ENCODE assay signal across 15 cellular contexts in genomic region chr14:103293465-103293864, GRCh38. TPM values are rescaled to one million over a fixed set of nuclear protein-coding genes. Genes with fewer than 3 reads are reported as not detected.
A peak's percentile ranks its signal among the peaks of the same experiment; 100 is the strongest.
DNase-seq lines count a peak whose midpoint lies in the region; ATAC-seq, FAIRE-seq and TF ChIP-seq lines count a peak whose summit lies in the region.
"Had no signal": no experiment of that assay in that cellular context is flagged by ENCODE, and none has a peak within 500 bp of the region (broad histone marks: within the 10 kb centered on the region; RNA-seq: fewer than 3 reads in every experiment).

No MANE protein-coding gene starts in this region.

- TF ChIP-seq EP300 in HepG2 (IDR thresholded peaks at IDR 0.05; ENCODE audit: low read depth in 2 of 2, low read length in 2 of 2) = no peak
- TF ChIP-seq EP300 in HepG2 (CRISPR knock-in tag; IDR thresholded peaks at IDR 0.05; ENCODE audit: borderline replicate concordance) = no peak

- H3K27ac Mint-ChIP-seq in stimulated activated memory B cell treated with anti-CD40 and anti-IgM and Interleukin-4, amounts not matched to agents 10 μg/mL and 1 μg/mL and 100 μg/mL, for 72 hours = peak overlapping the region; percentile 44
- H3K27ac Mint-ChIP-seq: B cell; CD8-positive, alpha-beta T cell had no signal

- H3K27me3 Mint-ChIP-seq in stimulated activated memory B cell treated with anti-CD40 and anti-IgM and Interleukin-4, amounts not matched to agents 10 μg/mL and 1 μg/mL and 100 μg/mL, for 72 hours = peaks cover 26% of the 10 kb centered on the region

- no peak overlapping the region for H2AFZ ChIP-seq in HepG2 (ENCODE audit: low read length)
- H2AFZ ChIP-seq: GM23248 had no signal

- no peak overlapping the region for H3K4me2 ChIP-seq in HepG2 (ENCODE audit: low read depth, low read length)

- no peak overlapping the region for H3K4me3 Mint-ChIP-seq in stimulated activated memory B cell treated with anti-CD40 and anti-IgM and Interleukin-4, amounts not matched to agents 10 μg/mL and 1 μg/mL and 100 μg/mL, for 72 hours
- H3K4me3 Mint-ChIP-seq: B cell; CD8-positive, alpha-beta T cell; IgD-negative memory B cell had no signal

- no peaks in the 10 kb centered on the region for H3K9me3 ChIP-seq in right lobe of liver
- no peaks in the 10 kb centered on the region for H3K9me3 ChIP-seq in HepG2 (ENCODE audit: low read length)
- H3K9me3 ChIP-seq: BLaER1 treated with 17β-estradiol and CSF1 and Interleukin-3, amounts not matched to agents 10 nM and 100 nM; HAP-1 had no signal

- intact Hi-C loops in right lobe of liver (cut with DNase I) = loop anchor here (5.0 to 10.0 kb wide), 3 partner anchors 99 to 219 kb away; no protein-coding TSS in a partner anchor
- intact Hi-C loops in HepG2 (cut with micrococcal nuclease; ENCODE audit: unreplicated experiment) = loop anchor here (5.0 kb wide), 1 partner anchor 106 kb away; no protein-coding TSS in a partner anchor
- intact Hi-C loops in Right ventricle myocardium superior (cut with DNase I) = no loop called here

- CTCF ChIA-PET in HepG2 (lab: Yijun Ruan, JAX; ENCODE audit: low intra/inter-chr PET ratio, low total read pairs) = interaction anchor here (1.0 to 1.7 kb wide), 6 partner anchors 61 to 218 kb away, joined by 3 to 10 read pairs (median 6); no protein-coding TSS in a partner anchor

- TF ChIP-seq RAD21 in HepG2 (CRISPR knock-in tag; IDR thresholded peaks at IDR 0.05) = no peak

- 100% methylated on average over 1 of the region's 7 CpGs for WGBS in right lobe of liver (ENCODE audit: insufficient coverage, low coverage, low lambda C conversion rate, missing lambda C conversion rate)
- WGBS in HepG2 (ENCODE audit: low lambda C conversion rate) = 63% methylated on average over 4 of the region's 7 CpGs

- H3K9ac ChIP-seq in HepG2 (ENCODE audit: insufficient read depth, low read depth, low read length) = no peak overlapping the region
- H3K9ac ChIP-seq: BLaER1 treated with 17β-estradiol and CSF1 and Interleukin-3, amounts not matched to agents 10 nM and 100 nM; GM23248 had no signal

- H3K4me1 ChIP-seq in right lobe of liver (no peaks in the 10 kb centered on the region), HepG2 (ENCODE audit: insufficient read depth, low read length) (no peaks in the 10 kb centered on the region)
- H3K4me1 ChIP-seq: HAP-1 had no signal

- H4K20me1 ChIP-seq in HepG2 (ENCODE audit: insufficient read depth, low read length) = no peaks in the 10 kb centered on the region
- H4K20me1 ChIP-seq: BLaER1 treated with 17β-estradiol and CSF1 and Interleukin-3, amounts not matched to agents 10 nM and 100 nM had no signal

- TF ChIP-seq CTCF in right lobe of liver (IDR thresholded peaks at IDR 0.05) = no peak
- no peak for TF ChIP-seq CTCF in HepG2 (CRISPR knock-in tag; IDR thresholded peaks at IDR 0.05)

- in situ Hi-C loops in HepG2 (cut with HindIII; ENCODE audit: extremely low pct_ligation_motif_present, low pct_unique_long_range_greater_than_20kb) = loop anchor here (5.0 kb wide), 1 partner anchor 216 kb away; no protein-coding TSS in a partner anchor

- H3K36me3 ChIP-seq in right lobe of liver (no peaks in the 10 kb centered on the region), HepG2 (replicated peaks in 1 of 2; ENCODE audit: control insufficient read depth in 1 of 2, insufficient read depth in 2 of 2, low read length in 2 of 2) (no peaks in the 10 kb centered on the region)
- H3K36me3 ChIP-seq: BLaER1 treated with 17β-estradiol and CSF1 and Interleukin-3, amounts not matched to agents 10 nM and 100 nM; HAP-1 had no signal

- no peaks in the 10 kb centered on the region for H3K36me3 Mint-ChIP-seq in stimulated activated memory B cell treated with anti-CD40 and anti-IgM and Interleukin-4, amounts not matched to agents 10 μg/mL and 1 μg/mL and 100 μg/mL, for 72 hours
- H3K36me3 Mint-ChIP-seq: CD8-positive, alpha-beta T cell; IgD-negative memory B cell had no signal

- H3K4me1 Mint-ChIP-seq in stimulated activated memory B cell treated with anti-CD40 and anti-IgM and Interleukin-4, amounts not matched to agents 10 μg/mL and 1 μg/mL and 100 μg/mL, for 72 hours = no peaks in the 10 kb centered on the region

- POLR2A ChIA-PET in HepG2 (lab: Yijun Ruan, JAX) = no interaction called here

- no peaks in the 10 kb centered on the region for H3K9me3 Mint-ChIP-seq in stimulated activated memory B cell treated with anti-CD40 and anti-IgM and Interleukin-4, amounts not matched to agents 10 μg/mL and 1 μg/mL and 100 μg/mL, for 72 hours
- H3K9me3 Mint-ChIP-seq: CD8-positive, alpha-beta T cell; IgD-negative memory B cell had no signal

- no peaks in the 10 kb centered on the region for H3K27me3 ChIP-seq in right lobe of liver
- H3K27me3 ChIP-seq in HepG2 (ENCODE audit: control insufficient read depth in 1 of 2, insufficient read depth in 2 of 2, low read length in 2 of 2) = peaks cover 1 to 20% of the 10 kb centered on the region in 2 experiments; a peak in 2 of 5 replicates
- H3K27me3 ChIP-seq: BLaER1 treated with 17β-estradiol and CSF1 and Interleukin-3, amounts not matched to agents 10 nM and 100 nM had no signal

- H3K27ac ChIP-seq in right lobe of liver = no peak overlapping the region
- no peak overlapping the region for H3K27ac ChIP-seq in HepG2 (ENCODE audit: extremely low read length, insufficient read depth, low read length)
- H3K27ac ChIP-seq: BLaER1 treated with 17β-estradiol and CSF1 and Interleukin-3, amounts not matched to agents 10 nM and 100 nM; GM23248; HL-60 had no signal

- TF ChIP-seq POLR2A in right lobe of liver (IDR thresholded peaks at IDR 0.05) (no peak), HepG2 (IDR thresholded peaks at IDR 0.05; ENCODE audit: insufficient read depth in 1 of 2, low read depth in 2 of 2, low read length in 2 of 2) (no peak)

- BruUV-seq in HepG2 (replicated peaks; lab: Mats Ljungman, UMichigan) = no TSS peak

- no peaks in the 10 kb centered on the region for H3K79me2 ChIP-seq in HepG2 (ENCODE audit: insufficient read depth, low read length)

- no peak for FAIRE-seq in HepG2 (lab: Jason Lieb, UNC)

- peak in 1 of 4 donors; percentile 5 for ATAC-seq in right lobe of liver
- ATAC-seq in HepG2 = no peak; the same call in 2 of the 3 replicates
- ATAC-seq in stimulated activated memory B cell treated with anti-CD40 and anti-IgM and Interleukin-4, amounts not matched to agents 10 μg/mL and 1 μg/mL and 100 μg/mL, for 72 hours = no peak
- ATAC-seq in GM18907 (IDR thresholded peaks at IDR 0.05; ENCODE audit: unreplicated experiment) = no peak
- no peak for ATAC-seq in Right ventricle myocardium superior (ENCODE audit: poor library complexity)
- ATAC-seq in HG03159 (IDR thresholded peaks at IDR 0.05; ENCODE audit: unreplicated experiment) = no peak

- DNase-seq in right lobe of liver (peak in 2 of 3 donors; percentile 35 to 40), HepG2 (ENCODE audit: low spot score) (no peak), mesenteric fat pad (ENCODE audit: low spot score) (peak; percentile 60), Right ventricle myocardium superior (no peak)
- DNase-seq: GF-D8 had no signal

- H3K4me3 ChIP-seq in right lobe of liver = no peak overlapping the region
- H3K4me3 ChIP-seq in HepG2 (replicated peaks in 1 of 3; ENCODE audit: insufficient read depth in 1 of 3, low read depth in 2 of 3, low read length in 3 of 3) = no peak overlapping the region
- H3K4me3 ChIP-seq: BLaER1 treated with 17β-estradiol and CSF1 and Interleukin-3, amounts not matched to agents 10 nM and 100 nM; GM23248; HAP-1 had no signal

TF ChIP-seq in HepG2, 621 proteins besides CTCF, POLR2A, EP300 and RAD21 (continues in another document):
- TF ChIP-seq ZNF629 (CRISPR knock-in tag; conservative IDR thresholded peaks at IDR 0.05) (no peak), NCOA5 (CRISPR knock-in tag; IDR thresholded peaks at IDR 0.05) (no peak), ZNF75D (CRISPR knock-in tag; IDR thresholded peaks at IDR 0.05; ENCODE audit: borderline replicate concordance) (no peak), FLYWCH1 (CRISPR knock-in tag; IDR thresholded peaks at IDR 0.05) (no peak), ZNF33A (CRISPR knock-in tag; IDR thresholded peaks at IDR 0.05; ENCODE audit: borderline replicate concordance) (no peak), RBFOX2 (IDR thresholded peaks at IDR 0.05; ENCODE audit: low read depth, low read length) (no peak)

RNA-seq across cellular contexts. Expression of gene EIF5, which starts 40.6 kb away (rescaled TPM):
- 100 to 1,000 TPM; 186 to 357 (median 215) TPM for total RNA-seq in right lobe of liver
- 281 and 333 TPM in 2 replicates for total RNA-seq in HepG2 (2016; rRNA removed; fragmentation: Illumina TruSeq; extraction: Trizol)
- total RNA-seq in HepG2 (2016; cell fraction: cytosol; rRNA removed; fragmentation: Illumina TruSeq; extraction: Trizol; ENCODE audit: low read depth) = 57.6 and 59.2 TPM in 2 replicates
- total RNA-seq in HepG2 (2016; cell fraction: insoluble cytoplasmic fraction; rRNA removed; fragmentation: Illumina TruSeq; extraction: Trizol) = 289 and 316 TPM in 2 replicates
- total RNA-seq in HepG2 (2016; cell fraction: membrane; rRNA removed; fragmentation: Illumina TruSeq; extraction: Trizol) = 131 and 147 TPM in 2 replicates
- total RNA-seq in HepG2 (2016; cell fraction: nucleus; rRNA removed; fragmentation: Illumina TruSeq; extraction: Trizol) = 180 TPM in 2 replicates
- polyA plus RNA-seq in HepG2 (2011; rRNA removed) = 147 and 189 TPM in 2 replicates
- 98.3 and 109 TPM in 2 replicates for polyA plus RNA-seq in HepG2 (2011; cell fraction: cytosol; rRNA removed)
- polyA plus RNA-seq in HepG2 (2011; cell fraction: nucleus; rRNA removed) = 192 and 267 TPM in 2 replicates
- polyA plus RNA-seq in HepG2 (2012) = 226 and 227 TPM in 2 replicates
- 34.1 and 47.0 TPM in 2 replicates for polyA plus RNA-seq in HepG2 (2016; cell fraction: cytosol; fragmentation: Illumina TruSeq; extraction: Trizol; ENCODE audit: low read depth)
- 286 and 291 TPM in 2 replicates for polyA plus RNA-seq in HepG2 (2016; cell fraction: insoluble cytoplasmic fraction; fragmentation: Illumina TruSeq; extraction: Trizol; ENCODE audit: low read depth)
- polyA plus RNA-seq in HepG2 (2016; cell fraction: membrane; fragmentation: Illumina TruSeq; extraction: Trizol; ENCODE audit: low read depth) = 74.1 and 96.9 TPM in 2 replicates
- polyA plus RNA-seq in HepG2 (2016; cell fraction: nucleus; fragmentation: Illumina TruSeq; extraction: Trizol; ENCODE audit: insufficient read depth, low read depth) = 188 and 207 TPM in 2 replicates
- 81.5 and 123 TPM in 2 replicates for polyA minus RNA-seq in HepG2 (2011; rRNA and poly(A)+ RNA removed; ENCODE audit: low replicate concordance)
- polyA minus RNA-seq in HepG2 (2011; cell fraction: cytosol; rRNA and poly(A)+ RNA removed) = 55.8 and 65.8 TPM in 2 replicates
- 331 and 439 TPM in 2 replicates for polyA minus RNA-seq in HepG2 (2011; cell fraction: nucleus; rRNA and poly(A)+ RNA removed)
- 267 TPM for total RNA-seq in mesenteric fat pad
- 234 TPM for total RNA-seq in Right ventricle myocardium superior

Comparison
In these comparisons a context has a peak if more than half of its experiments do, and no peak if none do; other contexts are left out.
1. DNase-seq: peak in right lobe of liver (2 of 3) and mesenteric fat pad (single experiment); none in HepG2 (single experiment) and Right ventricle myocardium superior (single experiment).